11 cellular contexts compared by ENCODE assay signal in the genomic region with DNA sequence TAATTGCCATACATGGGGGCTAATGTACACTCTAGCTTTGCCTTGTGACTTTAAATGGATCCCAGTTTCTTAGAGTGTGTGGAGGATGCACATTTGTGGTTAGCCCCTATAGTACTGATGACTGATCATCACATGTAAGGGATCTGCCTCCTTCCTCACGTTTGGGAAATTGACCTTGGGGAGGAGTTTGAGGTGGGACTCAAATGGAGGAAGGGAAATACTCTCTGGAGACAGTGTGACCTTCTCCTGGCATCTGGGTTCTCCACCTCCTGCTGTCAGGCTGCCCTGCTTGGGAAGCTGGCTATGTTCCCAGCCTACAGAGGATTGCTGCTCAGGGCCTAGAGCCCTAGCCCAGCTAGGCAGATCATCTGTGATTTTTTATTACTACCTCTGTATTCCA. TPM values are rescaled to one million over a fixed set of nuclear protein-coding genes. Genes with fewer than 3 reads are reported as not detected.
DNase-seq lines count a peak whose midpoint lies in the region; ATAC-seq and TF ChIP-seq lines count a peak whose summit lies in the region.
"Had no signal": no experiment of that assay in that cellular context is flagged by ENCODE, and none has a peak within 500 bp of the region (broad histone marks: within the 10 kb centered on the region; RNA-seq: fewer than 3 reads in every experiment).

No MANE protein-coding gene starts in this region.

- H3K4me2 ChIP-seq in Karpas-422 (ENCODE audit: low read depth, low read length, poor library complexity, severe bottlenecking), result no peak overlapping the region

- H3K27ac ChIP-seq in A673 (ENCODE audit: low read depth, low read length, poor library complexity, severe bottlenecking) (no peak overlapping the region), brain microvascular endothelial cell (no peak overlapping the region), Karpas-422 (ENCODE audit: low read length) (no peak overlapping the region)

- no peak for ATAC-seq in HG03439 (IDR thresholded peaks at IDR 0.05; ENCODE audit: unreplicated experiment)

- H3K27me3 ChIP-seq in A673 (replicated peaks; ENCODE audit: insufficient read depth, low read depth, low read length, poor library complexity) (no peaks in the 10 kb centered on the region), brain microvascular endothelial cell (replicated peaks) (no peaks in the 10 kb centered on the region), Karpas-422 (ENCODE audit: low read length) (no peaks in the 10 kb centered on the region)

- TF ChIP-seq CTCF in A673 (conservative IDR thresholded peaks at IDR 0.05; ENCODE audit: low read depth, low read length) (no peak), brain microvascular endothelial cell (IDR thresholded peaks at IDR 0.05; ENCODE audit: low read depth, low read length, missing control alignments) (no peak)

- no peaks in the 10 kb centered on the region for H3K9me3 ChIP-seq in A673 (ENCODE audit: low read depth, low read length, poor library complexity, severe bottlenecking)
- no peaks in the 10 kb centered on the region for H3K9me3 ChIP-seq in Karpas-422 (ENCODE audit: low read length)

- H3K9ac ChIP-seq in Karpas-422 (ENCODE audit: low read length), result no peak overlapping the region

- H3K79me2 ChIP-seq in Karpas-422 (ENCODE audit: low read length), result no peaks in the 10 kb centered on the region

- intact Hi-C loops in A673 (cut with micrococcal nuclease; ENCODE audit: unreplicated experiment), result no loop called here
- intact Hi-C loops in activated CD4-positive, alpha-beta T cell treated with anti-CD3 and anti-CD28 coated beads, Interleukin-2, amount 10 ng/mL, durations not matched to agents 24 days and 14 days (cut with micrococcal nuclease), result loop anchor here (10.0 kb wide), 1 partner anchor 270 kb away; no protein-coding TSS in a partner anchor

- no peaks in the 10 kb centered on the region for H3K36me3 ChIP-seq in A673 (ENCODE audit: insufficient read depth, low read length, poor library complexity, severe bottlenecking)
- H3K36me3 ChIP-seq in brain microvascular endothelial cell (replicated peaks), result no peaks in the 10 kb centered on the region
- no peaks in the 10 kb centered on the region for H3K36me3 ChIP-seq in Karpas-422 (ENCODE audit: insufficient read depth, low read length)

- BruUV-seq in A673 (replicated peaks; lab: Mats Ljungman, UMichigan), result no TSS peak

- H3K4me1 Mint-ChIP-seq in activated CD4-positive, alpha-beta T cell treated with anti-CD3 and anti-CD28 coated beads, Interleukin-2, amount 10 ng/mL, durations not matched to agents 24 days and 14 days, result peaks cover 17% of the 10 kb centered on the region

- no peaks in the 10 kb centered on the region for H3K9me3 Mint-ChIP-seq in activated CD4-positive, alpha-beta T cell treated with anti-CD3 and anti-CD28 coated beads, Interleukin-2, amount 10 ng/mL, durations not matched to agents 24 days and 14 days

- peaks cover 6% of the 10 kb centered on the region for H3K27me3 Mint-ChIP-seq in activated CD4-positive, alpha-beta T cell treated with anti-CD3 and anti-CD28 coated beads, Interleukin-2, amount 10 ng/mL, durations not matched to agents 24 days and 14 days

- no peaks in the 10 kb centered on the region for H3K4me1 ChIP-seq in A673 (ENCODE audit: insufficient read depth, low read length, poor library complexity, severe bottlenecking)
- H3K4me1 ChIP-seq in Karpas-422 (ENCODE audit: low read length), result no peaks in the 10 kb centered on the region

- 0 out of 2 replicates have a peak, but pooled peaks cover 4% of the 10 kb centered on the region for H4K20me1 ChIP-seq in Karpas-422 (ENCODE audit: insufficient read depth, low read depth, low read length)

- no peaks in the 10 kb centered on the region for H3K9me2 ChIP-seq in Karpas-422 (replicated peaks; ENCODE audit: insufficient read depth, low read length)

- CTCF ChIA-PET in A673 (lab: Charles Lee), result no interaction called here
- CTCF ChIA-PET in HEK293T (lab: Yijun Ruan, JAX), result no interaction called here

- no peak overlapping the region for H3K4me3 Mint-ChIP-seq in activated CD4-positive, alpha-beta T cell treated with anti-CD3 and anti-CD28 coated beads, Interleukin-2, amount 10 ng/mL, durations not matched to agents 24 days and 14 days

- H3K36me3 Mint-ChIP-seq in activated CD4-positive, alpha-beta T cell treated with anti-CD3 and anti-CD28 coated beads, Interleukin-2, amount 10 ng/mL, durations not matched to agents 24 days and 14 days (ENCODE audit: low read depth), result no peaks in the 10 kb centered on the region

- H2AFZ ChIP-seq in Karpas-422 (ENCODE audit: low read length), result no peak overlapping the region

- H3K4me3 ChIP-seq in A673 (ENCODE audit: low read depth, low read length, poor library complexity, severe bottlenecking) (no peak overlapping the region), brain microvascular endothelial cell (ENCODE audit: low read depth, low read length) (no peak overlapping the region), Karpas-422 (ENCODE audit: low read length) (no peak overlapping the region)

- in situ Hi-C loops in brain microvascular endothelial cell (cut with HindIII; ENCODE audit: low pct_ligation_motif_present, low sequenced_read_pairs), result no loop called here

- no peak overlapping the region for H3K27ac Mint-ChIP-seq in activated CD4-positive, alpha-beta T cell treated with anti-CD3 and anti-CD28 coated beads, Interleukin-2, amount 10 ng/mL, durations not matched to agents 24 days and 14 days

- POLR2A ChIA-PET in A673 (lab: Charles Lee; ENCODE audit: low non-redundant PET), result no interaction called here
- POLR2A ChIA-PET in HEK293T (lab: Yijun Ruan, JAX), result no interaction called here

- DNase-seq in A673 (ENCODE audit: low spot score) (peak; percentile 24), LHCN-M2 (ENCODE audit: low read depth) (peak; percentile 1), brain microvascular endothelial cell (peak; percentile 19), medulla oblongata (ENCODE audit: extremely low spot score) (peak; percentile 60), Karpas-422 (no peak), HEK293T (ENCODE audit: extremely low spot score) (no peak)
- DNase-seq in activated CD4-positive, alpha-beta T cell treated with anti-CD3 and anti-CD28 coated beads, Interleukin-2, amount 10 ng/mL, durations not matched to agents 24 days and 14 days, result no peak
- DNase-seq: activated CD8-positive, alpha-beta memory T cell treated with anti-CD3 and anti-CD28 coated beads, Interleukin-2, amount 50 U/mL, for 4 hours; central memory CD4-positive, alpha-beta T cell; SW 1271 had no signal

TF ChIP-seq in HEK293T, 16 proteins besides CTCF, POLR2A, EP300 and RAD21:
- TF ChIP-seq NFRKB (IDR thresholded peaks at IDR 0.05) (no peak), FOXA1 (IDR thresholded peaks at IDR 0.05) (no peak), LEF1 (IDR thresholded peaks at IDR 0.05; ENCODE audit: borderline replicate concordance) (no peak), SP1 (IDR thresholded peaks at IDR 0.05) (no peak), ZNF384 (IDR thresholded peaks at IDR 0.05) (no peak), CTBP1 (IDR thresholded peaks at IDR 0.05; ENCODE audit: borderline replicate concordance) (no peak), TARDBP (IDR thresholded peaks at IDR 0.05) (no peak), L3MBTL2 (conservative IDR thresholded peaks at IDR 0.05) (no peak), FOXK2 (IDR thresholded peaks at IDR 0.05) (no peak), FOXM1 (IDR thresholded peaks at IDR 0.05; ENCODE audit: borderline replicate concordance) (no peak), SUZ12 (IDR thresholded peaks at IDR 0.05) (no peak), ARNT (IDR thresholded peaks at IDR 0.05) (no peak), HDGF (IDR thresholded peaks at IDR 0.05; ENCODE audit: borderline replicate concordance) (no peak)

RNA-seq across cellular contexts. Expression of gene PPM1L, which starts 48.7 kb away (rescaled TPM):
- total RNA-seq in A673 (2021), result 10.6 and 12.7 TPM in 2 replicates
- total RNA-seq in LHCN-M2 (2014; rRNA removed), result 0.19 and 0.52 TPM in 2 replicates
- 0.07 TPM for polyA plus RNA-seq in LHCN-M2 (2012)
- 2.7 and 2.9 TPM in 2 replicates for total RNA-seq in activated CD4-positive, alpha-beta T cell treated with anti-CD3 and anti-CD28 coated beads, Interleukin-2, amount 10 ng/mL, durations not matched to agents 24 days and 14 days
- total RNA-seq in Karpas-422 (2014; rRNA removed; shearing (Covaris generic); ENCODE audit: low replicate concordance), result 1.8 and 3.4 TPM in 2 replicates

Comparison
In these comparisons a context has a peak if more than half of its experiments do, and no peak if none do; other contexts are left out.
1. DNase-seq: peak in A673 (single experiment), LHCN-M2 (single experiment), brain microvascular endothelial cell (single experiment) and medulla oblongata (single experiment); none in activated CD4-positive, alpha-beta T cell treated with anti-CD3 and anti-CD28 coated beads, Interleukin-2, amount 10 ng/mL, durations not matched to agents 24 days and 14 days (single experiment), Karpas-422 (single experiment) and HEK293T (single experiment).